In genomic region chr2:69773201-69773600, GRCh38 we compare ENCODE assay signal across 9 cellular contexts. TPM values are rescaled to one million over a fixed set of nuclear protein-coding genes. Genes with fewer than 3 reads are reported as not detected.
DNase-seq lines count a peak whose midpoint lies in the region; ATAC-seq, FAIRE-seq and TF ChIP-seq lines count a peak whose summit lies in the region.
"Had no signal": no experiment of that assay in that cellular context is flagged by ENCODE, and none has a peak within 500 bp of the region (broad histone marks: within the 10 kb centered on the region; RNA-seq: fewer than 3 reads in every experiment).

No MANE protein-coding gene starts in this region.

- peaks cover 62 to 75% of the 10 kb centered on the region in 2 experiments for H3K4me1 ChIP-seq in HCT116 (ENCODE audit: control insufficient read depth in 1 of 2, insufficient read depth in 2 of 2, low read length in 2 of 2)
- H3K4me1 ChIP-seq in K562 (replicated peaks in 1 of 2; ENCODE audit: control insufficient read depth in 2 of 2, insufficient read depth in 2 of 2, low read length in 2 of 2) = peaks cover 14 to 21% of the 10 kb centered on the region in 2 experiments; a peak in 4 of 5 replicates

- no peaks in the 10 kb centered on the region for H3K9me1 ChIP-seq in K562 (ENCODE audit: control insufficient read depth, insufficient read depth, low read length)

- H2AFZ ChIP-seq in HCT116 (ENCODE audit: low read depth, low read length, poor library complexity, severe bottlenecking) (no peak overlapping the region), K562 (ENCODE audit: low read depth, low read length) (no peak overlapping the region)
- H2AFZ ChIP-seq: PC-9 had no signal

- POLR2A ChIA-PET in HCT116 (lab: Charles Lee) (no interaction called here), K562 (lab: Yijun Ruan, JAX) (interaction anchor here (0.9 kb wide), 1 partner anchor 15 kb away, joined by 3 read pairs; no protein-coding TSS in a partner anchor)

- no peak overlapping the region for H3K4me3 ChIP-seq in AG10803 (ENCODE audit: low read length)
- H3K4me3 ChIP-seq in HCT116 (replicated peaks in 1 of 2; ENCODE audit: low read depth in 1 of 2, low read length in 2 of 2) = no peak overlapping the region; a peak in 1 of 4 replicates
- no peak overlapping the region for H3K4me3 ChIP-seq in K562
- H3K4me3 ChIP-seq: PC-9 had no signal

- FAIRE-seq in K562 (lab: Jason Lieb, UNC) = no peak

- H3K9ac ChIP-seq in HCT116 (ENCODE audit: low read length) = peak overlapping the region; percentile 3; the same call in 1 of the 2 replicates
- no peak overlapping the region for H3K9ac ChIP-seq in K562 (ENCODE audit: insufficient read depth in 1 of 2, low read depth in 2 of 2, low read length in 2 of 2)

- peak overlapping the region; percentile 44 for H3K4me2 ChIP-seq in HCT116 (ENCODE audit: low read length)
- no peak overlapping the region for H3K4me2 ChIP-seq in K562 (ENCODE audit: insufficient read depth, low read length)
- H3K4me2 ChIP-seq: PC-9 had no signal

- ATAC-seq in HCT116 = no peak
- ATAC-seq in K562 = no peak
- ATAC-seq in HG03025 (IDR thresholded peaks at IDR 0.05; ENCODE audit: low FRiP score, unreplicated experiment) = no peak
- no peak for ATAC-seq in GM18870 (IDR thresholded peaks at IDR 0.05; ENCODE audit: unreplicated experiment)
- ATAC-seq in GM18517 (IDR thresholded peaks at IDR 0.05; ENCODE audit: unreplicated experiment) = no peak

- no peaks in the 10 kb centered on the region for H3K9me2 ChIP-seq in HCT116 (ENCODE audit: insufficient read depth)

- peak; percentile 48 for DNase-seq in AG10803 (ENCODE audit: low read depth)
- DNase-seq in HCT116 (ENCODE audit: low read depth, low spot score) = no peak
- DNase-seq in K562 (ENCODE audit: extremely low read depth in 1 of 4, low spot score in 3 of 4) = no peak
- peak; percentile 45 to 49 for DNase-seq in lung microvascular endothelial cell (ENCODE audit: low read depth in 2 of 2)
- DNase-seq in SW 1271 (lab: John Stamatoyannopoulos, UW) = no peak
- DNase-seq: PC-9 had no signal

- TF ChIP-seq EP300 in K562 (IDR thresholded peaks at IDR 0.05; ENCODE audit: low read length) = no peak

- BruUV-seq in HCT116 (replicated peaks; lab: Mats Ljungman, UMichigan) = no TSS peak
- BruUV-seq in K562 (replicated peaks; lab: Mats Ljungman, UMichigan) = no TSS peak

- H3K27ac ChIP-seq in HCT116 (ENCODE audit: low read depth, low read length) (no peak overlapping the region), K562 (ENCODE audit: extremely low read depth, low read depth, low read length) (no peak overlapping the region)
- H3K27ac ChIP-seq: PC-9 had no signal

- TF ChIP-seq CTCF in AG10803 (conservative IDR thresholded peaks at IDR 0.05; ENCODE audit: low read length) (no peak), HCT116 (IDR thresholded peaks at IDR 0.05 in 2 of 3, conservative IDR thresholded peaks at IDR 0.05 in 1 of 3; ENCODE audit: borderline replicate concordance in 1 of 3, insufficient read depth in 1 of 3, low read depth in 2 of 3, low read length in 2 of 3) (no peak), K562 (IDR thresholded peaks at IDR 0.05 in 2 of 3, conservative IDR thresholded peaks at IDR 0.05 in 1 of 3; ENCODE audit: insufficient read depth in 2 of 3, low read depth in 1 of 3, low read length in 3 of 3) (no peak)

- H4K20me1 ChIP-seq in HCT116 (ENCODE audit: insufficient read depth) = no peaks in the 10 kb centered on the region
- H4K20me1 ChIP-seq in K562 (replicated peaks; ENCODE audit: control insufficient read depth, insufficient read depth, low read length) = no peaks in the 10 kb centered on the region

- H3K79me2 ChIP-seq in HCT116 (ENCODE audit: insufficient read depth, low read length) (peaks cover 11% of the 10 kb centered on the region), K562 (ENCODE audit: control insufficient read depth, insufficient read depth, low read length) (no peaks in the 10 kb centered on the region)

- intact Hi-C loops in HCT116 (cut with micrococcal nuclease) = no loop called here
- intact Hi-C loops in K562 (cut with micrococcal nuclease) = no loop called here

- CTCF ChIA-PET in HCT116 (lab: Charles Lee) (no interaction called here), K562 (lab: Yijun Ruan, JAX; ENCODE audit: low intra/inter-chr PET ratio) (no interaction called here)

- H3K27me3 ChIP-seq in HCT116 (ENCODE audit: insufficient read depth, low read length) (no peaks in the 10 kb centered on the region), K562 (ENCODE audit: control insufficient read depth in 2 of 2, insufficient read depth in 2 of 2, low read length in 2 of 2) (no peaks in the 10 kb centered on the region)

- no peaks in the 10 kb centered on the region for H3K36me3 ChIP-seq in HCT116 (ENCODE audit: control insufficient read depth in 1 of 2, insufficient read depth in 2 of 2, low read length in 2 of 2)
- no peaks in the 10 kb centered on the region for H3K36me3 ChIP-seq in K562 (ENCODE audit: control insufficient read depth, insufficient read depth, low read length)

- TF ChIP-seq RAD21 in HCT116 (IDR thresholded peaks at IDR 0.05; ENCODE audit: low read depth) (no peak), K562 (CRISPR knock-in tag; conservative IDR thresholded peaks at IDR 0.05 in 1 of 2, IDR thresholded peaks at IDR 0.05 in 1 of 2) (no peak)

- no peaks in the 10 kb centered on the region for H3K9me3 ChIP-seq in HCT116 (ENCODE audit: control insufficient read depth in 1 of 2, insufficient read depth in 1 of 2, low read depth in 1 of 2, low read length in 2 of 2)
- H3K9me3 ChIP-seq in K562 (replicated peaks; ENCODE audit: control insufficient read depth, insufficient read depth, low read depth, low read length) = no peaks in the 10 kb centered on the region

- in situ Hi-C loops in K562 (cut with MboI) = no loop called here

- no peak for TF ChIP-seq POLR2A in HCT116 (IDR thresholded peaks at IDR 0.05; ENCODE audit: borderline replicate concordance, extremely low read depth, insufficient read depth, insufficient read length)
- no peak for TF ChIP-seq POLR2A in K562 (conservative IDR thresholded peaks at IDR 0.05)

- RAD21 ChIA-PET in HCT116 (lab: Charles Lee; ENCODE audit: low non-redundant PET in 1 of 2, low total read pairs in 2 of 2, uncharacterized antibody in 2 of 2, unreplicated experiment in 2 of 2) = interaction anchor here in 1 of 2 experiments (0.7 kb wide), 1 partner anchor 48 kb away, joined by 5 read pairs; no protein-coding TSS in a partner anchor

TF ChIP-seq in HCT116, 20 proteins besides CTCF, POLR2A, EP300 and RAD21:
- TF ChIP-seq JUND (IDR thresholded peaks at IDR 0.05) (peak; percentile 48), CBX3 (IDR thresholded peaks at IDR 0.05; ENCODE audit: low read depth) (no peak), FOSL1 (IDR thresholded peaks at IDR 0.05; ENCODE audit: low read depth) (peak; percentile 17; the same call in 1 of the 2 replicates)

TF ChIP-seq in K562, 482 proteins besides CTCF, POLR2A, EP300 and RAD21:
- TF ChIP-seq FOSL1 (tag; conservative IDR thresholded peaks at IDR 0.05) = peak; percentile 42; the same call in 1 of the 2 replicates
- TF ChIP-seq TCFL5 (CRISPR knock-in tag; conservative IDR thresholded peaks at IDR 0.05) = no peak

RNA-seq across cellular contexts. Expression of gene ANXA4, which starts 31.3 kb away (rescaled TPM):
- total RNA-seq in HCT116 (2021; ENCODE audit: unreplicated experiment) (64.6 TPM), K562 (2014; rRNA removed) (7.5 and 10.9 TPM in 2 replicates), K562 (2014; rRNA removed; fragmentation: Illumina TruSeq; extraction: Trizol) (3.0 and 3.7 TPM in 2 replicates), K562 (2015; rRNA removed; fragmentation: Illumina TruSeq; extraction: Trizol) (2.9 and 3.4 TPM in 2 replicates), K562 (2021) (11.8 and 12.7 TPM in 2 replicates), lung microvascular endothelial cell (41.8 and 52.2 TPM in 2 replicates)
- polyA plus RNA-seq in HCT116 (2012) = 68.6 and 75.8 TPM in 2 replicates
- total RNA-seq in K562 (2011; cell fraction: chromatin; rRNA removed; ENCODE audit: low replicate concordance) = 15.5 and 15.8 TPM in 2 replicates
- 8.4 and 9.0 TPM in 2 replicates for total RNA-seq in K562 (2011; cell fraction: nucleolus; rRNA removed)
- 12.1 and 16.6 TPM in 2 replicates for total RNA-seq in K562 (2011; cell fraction: nucleoplasm; rRNA removed)
- polyA plus RNA-seq in K562 (2011; rRNA removed) (9.5 and 11.7 TPM in 2 replicates), K562 (2014; fragmentation: Illumina TruSeq; extraction: Trizol) (13.6 and 16.1 TPM in 2 replicates), K562 (2014; fragmentation: Nextera tagmentation; extraction: Ambion mirVana) (10 to 100 TPM; 11.6 to 13.2 TPM), K562 (2014; rRNA removed) (10.2 and 10.9 TPM in 2 replicates)
- polyA plus RNA-seq in K562 (2011; cell fraction: cytosol; rRNA removed) = 9.1 and 15.4 TPM in 2 replicates
- polyA plus RNA-seq in K562 (2011; cell fraction: nucleus; rRNA removed) = 7.3 and 16.5 TPM in 2 replicates
- 16.0 and 34.4 TPM in 2 replicates for polyA plus RNA-seq in K562 (2012)
- polyA minus RNA-seq in K562 (2011; rRNA and poly(A)+ RNA removed) = 7.3 and 14.4 TPM in 2 replicates
- 5.4 and 8.7 TPM in 2 replicates for polyA minus RNA-seq in K562 (2011; cell fraction: cytosol; rRNA and poly(A)+ RNA removed)
- 5.4 and 10.0 TPM in 2 replicates for polyA minus RNA-seq in K562 (2011; cell fraction: nucleus; rRNA and poly(A)+ RNA removed)

RNA-seq across cellular contexts. Expression of gene GMCL1, which starts 56.3 kb away (rescaled TPM):
- total RNA-seq in HCT116 (2021; ENCODE audit: unreplicated experiment) (16.7 TPM), K562 (2014; rRNA removed) (15.2 and 20.9 TPM in 2 replicates), K562 (2014; rRNA removed; fragmentation: Illumina TruSeq; extraction: Trizol) (20.0 and 21.8 TPM in 2 replicates), K562 (2015; rRNA removed; fragmentation: Illumina TruSeq; extraction: Trizol) (13.4 and 15.0 TPM in 2 replicates), K562 (2021) (18.6 and 18.7 TPM in 2 replicates), lung microvascular endothelial cell (5.0 and 7.9 TPM in 2 replicates)
- 5.1 and 6.9 TPM in 2 replicates for polyA plus RNA-seq in HCT116 (2012)
- total RNA-seq in K562 (2011; cell fraction: chromatin; rRNA removed; ENCODE audit: low replicate concordance) = 10.8 and 41.5 TPM in 2 replicates
- total RNA-seq in K562 (2011; cell fraction: nucleolus; rRNA removed) = 5.8 and 8.2 TPM in 2 replicates
- total RNA-seq in K562 (2011; cell fraction: nucleoplasm; rRNA removed) = 15.5 and 33.4 TPM in 2 replicates
- polyA plus RNA-seq in K562 (2011; rRNA removed) (19.3 and 27.3 TPM in 2 replicates), K562 (2014; fragmentation: Illumina TruSeq; extraction: Trizol) (21.3 and 26.2 TPM in 2 replicates), K562 (2014; fragmentation: Nextera tagmentation; extraction: Ambion mirVana) (1 to 10 TPM; 7.0 to 8.1 TPM), K562 (2014; rRNA removed) (15.4 and 18.1 TPM in 2 replicates)
- 6.4 and 14.0 TPM in 2 replicates for polyA plus RNA-seq in K562 (2011; cell fraction: cytosol; rRNA removed)
- 5.9 and 9.6 TPM in 2 replicates for polyA plus RNA-seq in K562 (2011; cell fraction: nucleus; rRNA removed)
- polyA plus RNA-seq in K562 (2012) = 14.6 and 16.4 TPM in 2 replicates
- 20.2 and 29.6 TPM in 2 replicates for polyA minus RNA-seq in K562 (2011; rRNA and poly(A)+ RNA removed)
- 7.8 and 13.7 TPM in 2 replicates for polyA minus RNA-seq in K562 (2011; cell fraction: cytosol; rRNA and poly(A)+ RNA removed)
- 5.1 TPM in 2 replicates for polyA minus RNA-seq in K562 (2011; cell fraction: nucleus; rRNA and poly(A)+ RNA removed)

Comparison
In these comparisons a context has a peak if more than half of its experiments do, and no peak if none do; other contexts are left out.
1. DNase-seq: peak in AG10803 (single experiment) and lung microvascular endothelial cell (2 of 2); none in HCT116 (single experiment), K562 (0 of 4) and SW 1271 (0 of 2).